In the genomic region with DNA sequence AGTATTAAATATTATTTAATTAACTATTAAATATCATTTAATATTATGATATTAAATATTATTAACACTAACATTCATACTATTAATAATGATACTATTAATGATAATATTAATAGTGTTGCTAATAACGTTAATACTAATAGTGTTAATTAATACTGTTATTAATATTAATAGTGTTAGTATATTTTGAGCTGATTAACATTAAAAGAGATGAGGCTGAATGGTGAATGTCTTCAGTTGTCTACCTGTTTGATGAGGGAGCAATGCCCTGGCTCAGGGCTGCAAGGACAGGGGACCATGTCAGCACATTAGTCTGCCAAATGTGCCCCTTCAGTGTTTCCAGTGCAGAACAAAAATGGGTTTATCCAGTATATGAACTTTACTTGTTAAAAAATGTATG, we compare ENCODE assay signal across 19 cellular contexts.
DNase-seq lines count a peak whose midpoint lies in the region; ATAC-seq, FAIRE-seq and TF ChIP-seq lines count a peak whose summit lies in the region.
"Had no signal": no experiment of that assay in that cellular context is flagged by ENCODE, and none has a peak within 500 bp of the region (broad histone marks: within the 10 kb centered on the region; RNA-seq: fewer than 3 reads in every experiment).

No MANE protein-coding gene starts in this region.

- no peaks in the 10 kb centered on the region for H3K9me1 ChIP-seq in K562 (ENCODE audit: control insufficient read depth, insufficient read depth, low read length)

- H3K36me3 ChIP-seq in OCI-LY3 (replicated peaks; ENCODE audit: low read depth, low read length) (no peaks in the 10 kb centered on the region), K562 (ENCODE audit: control insufficient read depth, insufficient read depth, low read length) (no peaks in the 10 kb centered on the region), parathyroid adenoma (ENCODE audit: control insufficient read depth, insufficient read depth, low read length) (no peaks in the 10 kb centered on the region), hepatocyte (replicated peaks; ENCODE audit: insufficient read depth, low read depth) (no peaks in the 10 kb centered on the region)

- H3K9me3 Mint-ChIP-seq in activated naive CD4-positive, alpha-beta T cell treated with anti-CD3 and anti-CD28 coated beads, Interleukin-2, amount 50 U/mL, for 72 hours: peaks cover 3% of the 10 kb centered on the region in 2 donors
- H3K9me3 Mint-ChIP-seq: CD8-positive, alpha-beta T cell had no signal

- H3K27ac Mint-ChIP-seq in activated naive CD4-positive, alpha-beta T cell treated with anti-CD3 and anti-CD28 coated beads, Interleukin-2, amount 50 U/mL, for 72 hours: no peak overlapping the region
- H3K27ac Mint-ChIP-seq: CD8-positive, alpha-beta T cell had no signal

- POLR2A ChIA-PET in K562 (lab: Yijun Ruan, JAX): interaction anchor here (0.6 to 0.8 kb wide), 4 partner anchors 12 to 315 kb away, joined by 3 read pairs; no protein-coding TSS in a partner anchor

- 0% methylated on average over 1 of the region's 1 CpG for WGBS in K562 (ENCODE audit: insufficient coverage, low coverage, missing lambda C conversion rate)
- WGBS in hepatocyte (ENCODE audit: low lambda C conversion rate, missing lambda C conversion rate): 96% methylated on average over 1 of the region's 1 CpG

- in situ Hi-C loops in K562 (cut with MboI): no loop called here

- H3K9ac ChIP-seq in OCI-LY3 (ENCODE audit: low read length) (no peak overlapping the region), K562 (ENCODE audit: insufficient read depth in 1 of 2, low read depth in 2 of 2, low read length in 2 of 2) (no peak overlapping the region), parathyroid adenoma (no peak overlapping the region)

- H3K4me1 ChIP-seq in OCI-LY3 (ENCODE audit: low read length): 0 out of 2 replicates have a peak, but pooled peaks cover 5% of the 10 kb centered on the region
- H3K4me1 ChIP-seq in K562 (replicated peaks in 1 of 2; ENCODE audit: control insufficient read depth in 2 of 2, insufficient read depth in 2 of 2, low read length in 2 of 2): no peaks in the 10 kb centered on the region
- H3K4me1 ChIP-seq in parathyroid adenoma: no peaks in the 10 kb centered on the region
- no peaks in the 10 kb centered on the region for H3K4me1 ChIP-seq in hepatocyte (ENCODE audit: insufficient read depth)
- H3K4me1 ChIP-seq: A549 had no signal

- H4K20me1 ChIP-seq in OCI-LY3 (ENCODE audit: insufficient read depth, low read length) (no peaks in the 10 kb centered on the region), K562 (replicated peaks; ENCODE audit: control insufficient read depth, insufficient read depth, low read length) (no peaks in the 10 kb centered on the region), hepatocyte (ENCODE audit: insufficient read depth, poor library complexity, severe bottlenecking) (no peaks in the 10 kb centered on the region)

- TF ChIP-seq CTCF in OCI-LY3 (IDR thresholded peaks at IDR 0.05; ENCODE audit: low read depth, low read length) (no peak), K562 (IDR thresholded peaks at IDR 0.05 in 2 of 3, conservative IDR thresholded peaks at IDR 0.05 in 1 of 3; ENCODE audit: insufficient read depth in 2 of 3, low read depth in 1 of 3, low read length in 3 of 3) (no peak), parathyroid adenoma (IDR thresholded peaks at IDR 0.05) (no peak), hepatocyte (IDR thresholded peaks at IDR 0.05; ENCODE audit: poor library complexity) (no peak)

- ATAC-seq in activated naive CD4-positive, alpha-beta T cell treated with anti-CD3 and anti-CD28 coated beads, Interleukin-2, amount 50 U/mL, for 72 hours: peak; percentile 40 to 69
- ATAC-seq in K562: no peak
- ATAC-seq: A549; CD8-positive, alpha-beta T cell; HCT116 had no signal

- no peak for TF ChIP-seq EP300 in K562 (IDR thresholded peaks at IDR 0.05; ENCODE audit: low read length)

- H3K27ac ChIP-seq in OCI-LY3 (ENCODE audit: low read length) (no peak overlapping the region), K562 (ENCODE audit: extremely low read depth, low read depth, low read length) (no peak overlapping the region), parathyroid adenoma (no peak overlapping the region), hepatocyte (no peak overlapping the region)
- H3K27ac ChIP-seq: A549, HL-60 had no signal

- H2AFZ ChIP-seq in OCI-LY3 (ENCODE audit: low read depth, low read length): peak overlapping the region; percentile 52; the same call in 1 of the 2 replicates
- H2AFZ ChIP-seq in K562 (ENCODE audit: low read depth, low read length): no peak overlapping the region
- H2AFZ ChIP-seq in parathyroid adenoma: peak overlapping the region; percentile 8
- H2AFZ ChIP-seq in hepatocyte: no peak overlapping the region

- no peak for FAIRE-seq in K562 (lab: Jason Lieb, UNC)
- FAIRE-seq: A549, D721Med, GM12892, H1 had no signal

- TF ChIP-seq RAD21 in K562 (CRISPR knock-in tag; conservative IDR thresholded peaks at IDR 0.05 in 1 of 2, IDR thresholded peaks at IDR 0.05 in 1 of 2): no peak

- DNase-seq in activated naive CD4-positive, alpha-beta T cell treated with anti-CD3 and anti-CD28 coated beads, Interleukin-2, amount 50 U/mL, for 72 hours (ENCODE audit: low spot score in 2 of 2): no peak
- no peak for DNase-seq in activated naive CD4-positive, alpha-beta T cell (lab: John Stamatoyannopoulos, UW)
- DNase-seq in K562 (ENCODE audit: extremely low read depth in 1 of 4, low spot score in 3 of 4) (peak in 1 of 4 experiments; percentile 28), hepatocyte (ENCODE audit: low spot score) (no peak), medulla oblongata (ENCODE audit: extremely low spot score) (no peak)
- DNase-seq: CD8-positive, alpha-beta T cell; COR-L47; DMS153; DMS79 treated with DMSO at 0.1 percent for 48 hours; EL had no signal

- H3K79me2 ChIP-seq in OCI-LY3 (ENCODE audit: low read length) (no peaks in the 10 kb centered on the region), K562 (ENCODE audit: control insufficient read depth, insufficient read depth, low read length) (no peaks in the 10 kb centered on the region), parathyroid adenoma (no peaks in the 10 kb centered on the region), hepatocyte (no peaks in the 10 kb centered on the region)

- H3K9me2 ChIP-seq in hepatocyte (replicated peaks; ENCODE audit: insufficient read depth): no peaks in the 10 kb centered on the region

- CTCF ChIA-PET in K562 (lab: Yijun Ruan, JAX; ENCODE audit: low intra/inter-chr PET ratio): no interaction called here

- H3K4me3 ChIP-seq in OCI-LY3 (ENCODE audit: low read length): no peak overlapping the region
- H3K4me3 ChIP-seq in K562: no peak overlapping the region
- H3K4me3 ChIP-seq in parathyroid adenoma (ENCODE audit: low read depth, low read length): no peak overlapping the region
- H3K4me3 ChIP-seq in hepatocyte: no peak overlapping the region
- H3K4me3 ChIP-seq: A549 had no signal

- no peaks in the 10 kb centered on the region for H3K36me3 Mint-ChIP-seq in activated naive CD4-positive, alpha-beta T cell treated with anti-CD3 and anti-CD28 coated beads, Interleukin-2, amount 50 U/mL, for 72 hours
- H3K36me3 Mint-ChIP-seq: CD14-positive monocyte; CD8-positive, alpha-beta T cell had no signal

- H3K27me3 ChIP-seq in OCI-LY3 (ENCODE audit: low read depth, low read length) (no peaks in the 10 kb centered on the region), K562 (ENCODE audit: control insufficient read depth in 2 of 2, insufficient read depth in 2 of 2, low read length in 2 of 2) (no peaks in the 10 kb centered on the region; a peak in 1 of 5 replicates), parathyroid adenoma (ENCODE audit: control insufficient read depth, insufficient read depth, low read length) (no peaks in the 10 kb centered on the region), hepatocyte (no peaks in the 10 kb centered on the region)

- TF ChIP-seq POLR2A in K562 (conservative IDR thresholded peaks at IDR 0.05): no peak

- BruUV-seq in K562 (replicated peaks; lab: Mats Ljungman, UMichigan): no TSS peak

- H3K4me2 ChIP-seq in OCI-LY3 (ENCODE audit: low read length) (peak overlapping the region; percentile 44; the same call in 1 of the 2 replicates), K562 (ENCODE audit: insufficient read depth, low read length) (no peak overlapping the region), parathyroid adenoma (ENCODE audit: low read length) (no peak overlapping the region), hepatocyte (no peak overlapping the region)
- H3K4me2 ChIP-seq: A549 had no signal

- no peaks in the 10 kb centered on the region for H3K9me3 ChIP-seq in OCI-LY3 (ENCODE audit: insufficient read depth, low read length)
- H3K9me3 ChIP-seq in K562 (replicated peaks; ENCODE audit: control insufficient read depth, insufficient read depth, low read depth, low read length): peaks cover 3% of the 10 kb centered on the region; the same call in 1 of the 2 replicates
- H3K9me3 ChIP-seq in parathyroid adenoma (ENCODE audit: control insufficient read depth, low read length): no peaks in the 10 kb centered on the region
- no peaks in the 10 kb centered on the region for H3K9me3 ChIP-seq in hepatocyte (ENCODE audit: low read depth)
- H3K9me3 ChIP-seq: A549 had no signal

- intact Hi-C loops in K562 (cut with micrococcal nuclease): loop anchor here (5.0 kb wide), 1 partner anchor 86 kb away; no protein-coding TSS in a partner anchor

TF ChIP-seq in K562, 482 proteins besides CTCF, POLR2A, EP300 and RAD21 (continues in another document):
- peak; percentile 99 for TF ChIP-seq DACH1 (IDR thresholded peaks at IDR 0.05; ENCODE audit: partially characterized antibody)
- TF ChIP-seq, protein P1, sequence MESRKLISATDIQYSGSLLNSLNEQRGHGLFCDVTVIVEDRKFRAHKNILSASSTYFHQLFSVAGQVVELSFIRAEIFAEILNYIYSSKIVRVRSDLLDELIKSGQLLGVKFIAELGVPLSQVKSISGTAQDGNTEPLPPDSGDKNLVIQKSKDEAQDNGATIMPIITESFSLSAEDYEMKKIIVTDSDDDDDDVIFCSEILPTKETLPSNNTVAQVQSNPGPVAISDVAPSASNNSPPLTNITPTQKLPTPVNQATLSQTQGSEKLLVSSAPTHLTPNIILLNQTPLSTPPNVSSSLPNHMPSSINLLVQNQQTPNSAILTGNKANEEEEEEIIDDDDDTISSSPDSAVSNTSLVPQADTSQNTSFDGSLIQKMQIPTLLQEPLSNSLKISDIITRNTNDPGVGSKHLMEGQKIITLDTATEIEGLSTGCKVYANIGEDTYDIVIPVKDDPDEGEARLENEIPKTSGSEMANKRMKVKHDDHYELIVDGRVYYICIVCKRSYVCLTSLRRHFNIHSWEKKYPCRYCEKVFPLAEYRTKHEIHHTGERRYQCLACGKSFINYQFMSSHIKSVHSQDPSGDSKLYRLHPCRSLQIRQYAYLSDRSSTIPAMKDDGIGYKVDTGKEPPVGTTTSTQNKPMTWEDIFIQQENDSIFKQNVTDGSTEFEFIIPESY (CRISPR knock-in tag; IDR thresholded peaks at IDR 0.05): peak; percentile 45; the same call in 1 of the 2 replicates
- TF ChIP-seq PTRF (tag; IDR thresholded peaks at IDR 0.05): no peak
- TF ChIP-seq, protein P2, sequence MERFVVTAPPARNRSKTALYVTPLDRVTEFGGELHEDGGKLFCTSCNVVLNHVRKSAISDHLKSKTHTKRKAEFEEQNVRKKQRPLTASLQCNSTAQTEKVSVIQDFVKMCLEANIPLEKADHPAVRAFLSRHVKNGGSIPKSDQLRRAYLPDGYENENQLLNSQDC (CRISPR knock-in tag; IDR thresholded peaks at IDR 0.05): no peak
- no peak for TF ChIP-seq JUNB (CRISPR knock-in tag; conservative IDR thresholded peaks at IDR 0.05)

Comparison
In these comparisons a context has a peak if more than half of its experiments do, and no peak if none do; other contexts are left out.
1. H2AFZ ChIP-seq: peak in OCI-LY3 (single experiment) and parathyroid adenoma (single experiment); none in K562 (single experiment) and hepatocyte (single experiment).